ENCODE assay signal across 11 cellular contexts in genomic region chr10:126561499-126562208, GRCh38.
DNase-seq lines count a peak whose midpoint lies in the region; ATAC-seq and TF ChIP-seq lines count a peak whose summit lies in the region.
"Had no signal": no experiment of that assay in that cellular context is flagged by ENCODE, and none has a peak within 500 bp of the region (broad histone marks: within the 10 kb centered on the region; RNA-seq: fewer than 3 reads in every experiment).

No MANE protein-coding gene starts in this region.

- H3K27ac ChIP-seq in thoracic aorta = no peak overlapping the region
- H3K27ac ChIP-seq: adrenal gland had no signal

- no peaks in the 10 kb centered on the region for H3K27me3 Mint-ChIP-seq in effector memory CD8-positive, alpha-beta T cell

- no peak for TF ChIP-seq CTCF in epithelial cell of proximal tubule (conservative IDR thresholded peaks at IDR 0.05; ENCODE audit: low read depth, low read length)
- TF ChIP-seq CTCF in thoracic aorta (IDR thresholded peaks at IDR 0.05) = no peak

- H3K4me3 Mint-ChIP-seq in effector memory CD8-positive, alpha-beta T cell = no peak overlapping the region

- H3K9me3 Mint-ChIP-seq in effector memory CD8-positive, alpha-beta T cell = peaks cover 0 to 5% of the 10 kb centered on the region in 2 donors

- no peaks in the 10 kb centered on the region for H3K9me3 ChIP-seq in thoracic aorta
- H3K9me3 ChIP-seq: adrenal gland had no signal

- no peaks in the 10 kb centered on the region for H3K4me1 Mint-ChIP-seq in effector memory CD8-positive, alpha-beta T cell (ENCODE audit: low read depth in 2 of 2)

- no peaks in the 10 kb centered on the region for H3K27me3 ChIP-seq in thoracic aorta (replicated peaks; ENCODE audit: insufficient read depth)
- H3K27me3 ChIP-seq: adrenal gland had no signal

- H3K27ac Mint-ChIP-seq in effector memory CD8-positive, alpha-beta T cell = no peak overlapping the region

- H3K36me3 Mint-ChIP-seq in effector memory CD8-positive, alpha-beta T cell (ENCODE audit: insufficient read depth) = no peaks in the 10 kb centered on the region

- H3K4me3 ChIP-seq in epithelial cell of proximal tubule (ENCODE audit: low read depth, low read length) (peak overlapping the region; percentile 30), thoracic aorta (peak overlapping the region; percentile 35)
- H3K4me3 ChIP-seq: adrenal gland had no signal

- no peaks in the 10 kb centered on the region for H3K4me1 ChIP-seq in thoracic aorta (ENCODE audit: control insufficient read depth in 1 of 2, low read depth in 2 of 2)
- H3K4me1 ChIP-seq: adrenal gland had no signal

- H3K36me3 ChIP-seq in thoracic aorta = no peaks in the 10 kb centered on the region
- H3K36me3 ChIP-seq: adrenal gland had no signal

- peak; percentile 40 for DNase-seq in NCI-H510A treated with DMSO at 0.1 percent for 48 hours (lab: John Stamatoyannopoulos, UW)
- no peak for DNase-seq in NCI-H510A (lab: John Stamatoyannopoulos, UW)
- no peak for DNase-seq in epithelial cell of proximal tubule (ENCODE audit: low read depth)
- DNase-seq in middle frontal gyrus (ENCODE audit: extremely low spot score, low spot score) = peak; percentile 56
- DNase-seq in thoracic aorta (ENCODE audit: low spot score) = no peak
- no peak for DNase-seq in A172 (ENCODE audit: low spot score)
- DNase-seq in effector memory CD8-positive, alpha-beta T cell = no peak
- no peak for DNase-seq in EL
- DNase-seq: 8988T; activated CD4-positive, alpha-beta T cell treated with anti-CD3 and anti-CD28 coated beads for 48 hours had no signal

- ATAC-seq in thoracic aorta (ENCODE audit: insufficient number of reproducible peaks, low FRiP score, low read depth) = no peak
- ATAC-seq in effector memory CD8-positive, alpha-beta T cell (replicated peaks) = no peak

Comparison
In these comparisons a context has a peak if more than half of its experiments do, and no peak if none do; other contexts are left out.
1. DNase-seq: peak in NCI-H510A treated with DMSO at 0.1 percent for 48 hours (single experiment) and middle frontal gyrus (single experiment); none in NCI-H510A (single experiment), epithelial cell of proximal tubule (single experiment), thoracic aorta (single experiment), A172 (single experiment), effector memory CD8-positive, alpha-beta T cell (0 of 3) and EL (single experiment).